In the genomic region with DNA sequence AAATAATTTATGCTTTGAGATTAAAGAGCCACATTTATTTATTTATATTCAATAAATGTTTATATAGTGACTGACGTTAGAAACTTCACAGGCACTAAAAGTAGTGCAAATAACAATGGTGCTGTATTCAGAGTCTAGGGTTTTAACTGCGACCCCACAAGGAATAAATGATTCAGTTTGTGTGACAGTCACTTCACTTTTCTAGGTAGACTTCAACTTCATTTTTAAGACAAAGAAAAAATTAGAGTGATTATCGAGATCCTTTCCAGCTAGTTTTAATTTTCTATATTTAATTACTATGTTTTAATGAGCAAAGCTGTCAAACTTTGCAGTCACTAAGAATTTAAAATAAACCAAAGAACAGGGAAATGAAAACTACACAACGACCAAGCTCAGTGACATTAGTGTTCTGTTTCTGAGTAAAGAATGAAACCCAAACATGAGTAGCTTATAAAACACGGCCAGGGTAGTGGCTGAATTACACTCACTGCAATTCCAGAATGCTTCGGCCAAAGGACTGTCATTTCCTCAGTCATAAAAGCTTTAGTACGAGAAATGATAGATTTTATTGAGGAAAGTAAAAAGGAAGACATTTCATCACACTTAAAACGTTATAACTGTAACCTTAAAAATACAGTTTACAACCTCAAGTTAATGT, we compare ENCODE assay signal across 18 cellular contexts. TPM values are rescaled to one million over a fixed set of nuclear protein-coding genes. Genes with fewer than 3 reads are reported as not detected.
DNase-seq lines count a peak whose midpoint lies in the region; ATAC-seq, FAIRE-seq and TF ChIP-seq lines count a peak whose summit lies in the region.
"Had no signal": no experiment of that assay in that cellular context is flagged by ENCODE, and none has a peak within 500 bp of the region (broad histone marks: within the 10 kb centered on the region; RNA-seq: fewer than 3 reads in every experiment).

No MANE protein-coding gene starts in this region.

- in situ Hi-C loops in GM12878 (cut with MboI), result no loop called here

- H3K4me1 ChIP-seq in HEK293 (ENCODE audit: control insufficient read depth, insufficient read depth, low read length), result no peaks in the 10 kb centered on the region
- no peaks in the 10 kb centered on the region for H3K4me1 ChIP-seq in GM12878 (ENCODE audit: control insufficient read depth, insufficient read depth, low read length)
- H3K4me1 ChIP-seq in hepatocyte (ENCODE audit: insufficient read depth), result peaks cover 8% of the 10 kb centered on the region
- peaks cover 30% of the 10 kb centered on the region for H3K4me1 ChIP-seq in psoas muscle

- no peak overlapping the region for H2AFZ ChIP-seq in GM12878 (ENCODE audit: control insufficient read depth, low read depth, low read length)
- no peak overlapping the region for H2AFZ ChIP-seq in hepatocyte

- TF ChIP-seq RAD21 in GM12878 (IDR thresholded peaks at IDR 0.05; ENCODE audit: insufficient read depth, low read depth, low read length), result no peak

- intact Hi-C loops in GM12878 (cut with micrococcal nuclease; ENCODE audit: unreplicated experiment), result no loop called here
- intact Hi-C loops in psoas muscle (cut with DNase I), result no loop called here

- CTCF ChIA-PET in HEK293 (lab: Yijun Ruan, JAX), result no interaction called here
- CTCF ChIA-PET in GM12878 (lab: Yijun Ruan, JAX), result interaction anchor here (0.8 to 5.2 kb wide), 14 partner anchors 9 to 254 kb away, joined by 3 to 23 read pairs (median 5); a partner anchor contains a TSS

- H4K20me1 ChIP-seq in GM12878 (ENCODE audit: control insufficient read depth, insufficient read depth) (no peaks in the 10 kb centered on the region), hepatocyte (ENCODE audit: insufficient read depth, poor library complexity, severe bottlenecking) (no peaks in the 10 kb centered on the region)

- no peak overlapping the region for H3K4me2 ChIP-seq in GM12878 (ENCODE audit: control insufficient read depth, insufficient read depth)
- H3K4me2 ChIP-seq in hepatocyte, result peak overlapping the region; percentile 63
- H3K4me2 ChIP-seq: BLaER1 treated with 17β-estradiol and CSF1 and Interleukin-3, amounts not matched to agents 10 nM and 100 nM had no signal

- H3K9me2 ChIP-seq in hepatocyte (replicated peaks; ENCODE audit: insufficient read depth), result no peaks in the 10 kb centered on the region

- H3K9ac ChIP-seq in GM12878 (ENCODE audit: control insufficient read depth, insufficient read depth, low read length), result no peak overlapping the region
- H3K9ac ChIP-seq: BLaER1 treated with 17β-estradiol and CSF1 and Interleukin-3, amounts not matched to agents 10 nM and 100 nM had no signal

- no peak for FAIRE-seq in GM12878 (lab: Jason Lieb, UNC)
- FAIRE-seq: H54 had no signal

- BruUV-seq in GM12878 (replicated peaks; lab: Mats Ljungman, UMichigan), result no TSS peak

- no peak overlapping the region for H3K27ac ChIP-seq in HEK293 (ENCODE audit: extremely low read depth, low read depth, low read length)
- no peak overlapping the region for H3K27ac ChIP-seq in GM12878 (ENCODE audit: control insufficient read depth, insufficient read depth)
- peak overlapping the region; percentile 45 for H3K27ac ChIP-seq in hepatocyte
- H3K27ac ChIP-seq in psoas muscle, result peak overlapping the region; percentile 46
- H3K27ac ChIP-seq: BLaER1 treated with 17β-estradiol and CSF1 and Interleukin-3, amounts not matched to agents 10 nM and 100 nM; SJCRH30 had no signal

- 8% methylated on average over 8 of the region's 8 CpGs for WGBS in GM12878 (ENCODE audit: insufficient coverage, insufficient replicate concordance, low lambda C conversion rate, missing lambda C conversion rate)
- 48% methylated on average over 8 of the region's 8 CpGs for whole genome bisulfite sequencing in hepatocyte (ENCODE audit: low lambda C conversion rate, missing lambda C conversion rate)
- 40 to 51% (median 44%) methylated on average over 8 of the region's 8 CpGs for WGBS in psoas muscle, 3 donors

- no peak for TF ChIP-seq POLR2A in GM12878 (IDR thresholded peaks at IDR 0.05; ENCODE audit: low read depth, low read length)

- TF ChIP-seq EP300 in GM12878 (IDR thresholded peaks at IDR 0.05; ENCODE audit: borderline replicate concordance in 1 of 2, control insufficient read depth in 1 of 2, low read depth in 2 of 2, low read length in 2 of 2), result no peak

- H3K36me3 ChIP-seq in HEK293 (ENCODE audit: control insufficient read depth in 2 of 2, insufficient read depth in 1 of 2, low read length in 2 of 2) (no peaks in the 10 kb centered on the region), GM12878 (ENCODE audit: control insufficient read depth in 2 of 2, insufficient read depth in 2 of 2, low read length in 1 of 2) (no peaks in the 10 kb centered on the region), hepatocyte (replicated peaks; ENCODE audit: insufficient read depth, low read depth) (no peaks in the 10 kb centered on the region), psoas muscle (ENCODE audit: insufficient read depth in 1 of 2, low read depth in 1 of 2) (no peaks in the 10 kb centered on the region)

- RAD21 ChIA-PET in GM12878 (lab: Charles Lee; ENCODE audit: unreplicated experiment), result interaction anchor here (0.6 to 6.5 kb wide), 23 partner anchors 9 to 262 kb away, joined by 3 to 72 read pairs (median 4); no protein-coding TSS in a partner anchor

- SMC1A ChIA-PET in GM12878 (lab: Charles Lee; ENCODE audit: uncharacterized antibody, unreplicated experiment), result interaction anchor here (0.8 to 10.8 kb wide), 32 partner anchors 9 to 206 kb away, joined by 3 to 126 read pairs (median 6); no protein-coding TSS in a partner anchor

- H3K4me3 ChIP-seq in HEK293 (ENCODE audit: low read depth, low read length) (no peak overlapping the region), GM12878 (no peak overlapping the region), hepatocyte (no peak overlapping the region), psoas muscle (peak overlapping the region; percentile 5)
- H3K4me3 ChIP-seq: BLaER1 treated with 17β-estradiol and CSF1 and Interleukin-3, amounts not matched to agents 10 nM and 100 nM; SJCRH30 had no signal

- DNase-seq in GM12878 (ENCODE audit: low read depth, low spot score), result no peak
- DNase-seq in hepatocyte (ENCODE audit: low spot score), result no peak
- DNase-seq in psoas muscle, result no peak
- no peak for DNase-seq in activated effector memory CD4-positive, alpha-beta T cell treated with anti-CD3 and anti-CD28 coated beads, Interleukin-2, amount 50 U/mL, for 16 hours
- DNase-seq: DMS 273 treated with DMSO at 0.1 percent for 48 hours, IMR-90, Kasumi-1, NCI-H1417 treated with DMSO at 0.1 percent for 48 hours, NCI-H2029, NCI-H510A, RPMI8226, SJCRH30 had no signal

- no peaks in the 10 kb centered on the region for H3K79me2 ChIP-seq in GM12878 (ENCODE audit: control insufficient read depth, insufficient read depth, low read length)
- peaks cover 80% of the 10 kb centered on the region for H3K79me2 ChIP-seq in hepatocyte

- no peaks in the 10 kb centered on the region for H3K27me3 ChIP-seq in GM12878 (replicated peaks in 1 of 2; ENCODE audit: control insufficient read depth in 2 of 2, insufficient read depth in 2 of 2, low read length in 1 of 2)
- H3K27me3 ChIP-seq in hepatocyte, result no peaks in the 10 kb centered on the region
- H3K27me3 ChIP-seq in psoas muscle (ENCODE audit: insufficient read depth in 3 of 3, low read length in 2 of 3), result no peaks in the 10 kb centered on the region
- H3K27me3 ChIP-seq: BLaER1 treated with 17β-estradiol and CSF1 and Interleukin-3, amounts not matched to agents 10 nM and 100 nM; SJCRH30 had no signal

- no peaks in the 10 kb centered on the region for H3K9me3 ChIP-seq in HEK293 (ENCODE audit: control insufficient read depth, insufficient read depth, low read depth, low read length)
- H3K9me3 ChIP-seq in GM12878 (replicated peaks; ENCODE audit: control insufficient read depth, insufficient read depth, low read length), result no peaks in the 10 kb centered on the region
- H3K9me3 ChIP-seq in hepatocyte (ENCODE audit: low read depth), result no peaks in the 10 kb centered on the region
- H3K9me3 ChIP-seq in psoas muscle, result no peaks in the 10 kb centered on the region
- H3K9me3 ChIP-seq: SJCRH30 had no signal

- POLR2A ChIA-PET in HEK293 (lab: Yijun Ruan, JAX) (no interaction called here), GM12878 (lab: Charles Lee) (interaction anchor here (0.6 to 3.2 kb wide), 6 partner anchors 9 to 156 kb away, joined by 3 to 19 read pairs (median 8); no protein-coding TSS in a partner anchor)

- TF ChIP-seq CTCF in HEK293 (tag by site-specific recombination; IDR thresholded peaks at IDR 0.05) (no peak), GM12878 (IDR thresholded peaks at IDR 0.05 in 2 of 3, conservative IDR thresholded peaks at IDR 0.05 in 1 of 3; ENCODE audit: control insufficient read depth in 2 of 3, extremely low read depth in 1 of 3, insufficient read depth in 1 of 3, low read depth in 3 of 3, low read length in 3 of 3) (no peak), hepatocyte (IDR thresholded peaks at IDR 0.05; ENCODE audit: poor library complexity) (no peak), psoas muscle (IDR thresholded peaks at IDR 0.05) (no peak)

- ATAC-seq in GM12878 (peak; percentile 75), psoas muscle (peak in 3 of 4 donors; percentile 41 to 74 (median 44)), HG02623 (IDR thresholded peaks at IDR 0.05; ENCODE audit: unreplicated experiment) (no peak), HG02642 (IDR thresholded peaks at IDR 0.05; ENCODE audit: poor library complexity, unreplicated experiment) (no peak), GM19397 (IDR thresholded peaks at IDR 0.05; ENCODE audit: unreplicated experiment) (no peak)

TF ChIP-seq in GM12878, 131 proteins besides CTCF, POLR2A, EP300 and RAD21 (continues in another document):
- TF ChIP-seq CHD4 (IDR thresholded peaks at IDR 0.05), result no peak

RNA-seq across cellular contexts. Expression of a gene that starts 38.6 kb away (rescaled TPM):
- 169 and 174 TPM in 2 replicates for total RNA-seq in GM12878 (2013; cell fraction: nucleolus; rRNA removed)
- total RNA-seq in GM12878 (2014; rRNA removed) (2.7 and 2.9 TPM in 2 replicates), GM12878 (2014; rRNA removed; fragmentation: Illumina TruSeq; extraction: Trizol) (3.1 TPM in 2 replicates), GM12878 (2021) (2.2 and 3.6 TPM in 2 replicates), hepatocyte (51.3 and 61.6 TPM in 2 replicates), psoas muscle (10 to 100 TPM; 19.0 to 32.1 (median 23.2) TPM)
- polyA plus RNA-seq in GM12878 (2011; ENCODE audit: low read depth), result 0.72 TPM
- polyA plus RNA-seq in GM12878 (2011; rRNA removed) (64.4 and 66.2 TPM in 2 replicates), GM12878 (2014; fragmentation: Illumina TruSeq; extraction: Trizol) (3.1 and 3.5 TPM in 2 replicates), GM12878 (2014; fragmentation: Nextera tagmentation; extraction: Ambion mirVana) (under 1 TPM; 0.24 to 0.64 TPM), GM12878 (2014; rRNA removed) (2.2 and 2.3 TPM in 2 replicates), GM12878 (2016; fragmentation: Nextera tagmentation; extraction: Ambion mirVana) (under 1 TPM; 0.95 to 0.98 TPM), hepatocyte (18.1 and 21.2 TPM in 2 replicates), psoas muscle (10 to 100 TPM in 2 of 3 donors, 1 to 10 TPM in 1; 7.4 to 17.5 (median 16.9) TPM)
- 31.5 and 38.8 TPM in 2 replicates for polyA plus RNA-seq in GM12878 (2011; cell fraction: cytosol; rRNA removed)
- 83.6 and 87.1 TPM in 2 replicates for polyA plus RNA-seq in GM12878 (2011; cell fraction: nucleus; rRNA removed)
- polyA plus RNA-seq in GM12878 (2012), result 0.65 and 0.95 TPM in 2 replicates
- 119 and 243 TPM in 2 replicates for polyA minus RNA-seq in GM12878 (2011; rRNA and poly(A)+ RNA removed)
- polyA minus RNA-seq in GM12878 (2011; cell fraction: cytosol; rRNA and poly(A)+ RNA removed), result 16.3 and 23.4 TPM in 2 replicates
- 147 and 194 TPM in 2 replicates for polyA minus RNA-seq in GM12878 (2011; cell fraction: nucleus; rRNA and poly(A)+ RNA removed)

Comparison
In these comparisons a context has a peak if more than half of its experiments do, and no peak if none do; other contexts are left out.
1. H3K27ac ChIP-seq: peak in hepatocyte (single experiment) and psoas muscle (single experiment); none in HEK293 (single experiment) and GM12878 (single experiment).
2. ATAC-seq: peak in GM12878 (single experiment) and psoas muscle (3 of 4); none in HG02623 (single experiment), HG02642 (single experiment) and GM19397 (single experiment).